Comparison of ENCODE assay signal across 8 cellular contexts in genomic region chr10:96651998-96652431, GRCh38.
A peak's percentile ranks its signal among the peaks of the same experiment; 100 is the strongest.
DNase-seq lines count a peak whose midpoint lies in the region; ATAC-seq and TF ChIP-seq lines count a peak whose summit lies in the region.

No MANE protein-coding gene starts in this region.

- DNase-seq in T-helper 2 cell treated with Interferon-gamma antibody and Interleukin-4, amounts not matched to agents 5 μg/mL and 100 μg/mL, for 36 hours (ENCODE audit: low spot score): peak; percentile 44
- peak; percentile 44 for DNase-seq in pons (ENCODE audit: low spot score)
- DNase-seq in inferior parietal cortex (ENCODE audit: extremely low spot score): no peak
- no peak for DNase-seq in SW 1271 (lab: John Stamatoyannopoulos, UW)
- no peak for DNase-seq in esophagus muscularis mucosa (ENCODE audit: extremely low spot score)
- no peak for DNase-seq in NCI-H1105 (lab: John Stamatoyannopoulos, UW)

- TF ChIP-seq POLR2A in esophagus muscularis mucosa (IDR thresholded peaks at IDR 0.05; ENCODE audit: low read depth): no peak

- H3K27me3 Mint-ChIP-seq in T-helper 2 cell treated with Interferon-gamma antibody and Interleukin-4, amounts not matched to agents 5 μg/mL and 100 μg/mL, for 36 hours (ENCODE audit: low read depth): no peaks in the 10 kb centered on the region

- no peaks in the 10 kb centered on the region for H3K9me3 ChIP-seq in esophagus muscularis mucosa

- H3K27ac Mint-ChIP-seq in T-helper 2 cell treated with Interferon-gamma antibody and Interleukin-4, amounts not matched to agents 5 μg/mL and 100 μg/mL, for 36 hours: peak overlapping the region; percentile 47

- ATAC-seq in GM19023 (IDR thresholded peaks at IDR 0.05; ENCODE audit: unreplicated experiment): peak; percentile 62
- peak; percentile 48 for ATAC-seq in HG03039 (IDR thresholded peaks at IDR 0.05; ENCODE audit: unreplicated experiment)

- H3K36me3 Mint-ChIP-seq in T-helper 2 cell treated with Interferon-gamma antibody and Interleukin-4, amounts not matched to agents 5 μg/mL and 100 μg/mL, for 36 hours (ENCODE audit: low read depth): peaks cover 12% of the 10 kb centered on the region

- no peaks in the 10 kb centered on the region for H3K27me3 ChIP-seq in esophagus muscularis mucosa

- intact Hi-C loops in esophagus muscularis mucosa (cut with DNase I): no loop called here

- WGBS in esophagus muscularis mucosa: 78% methylated on average over 8 of the region's 8 CpGs

- no peak overlapping the region for H3K4me3 ChIP-seq in esophagus muscularis mucosa

- no peaks in the 10 kb centered on the region for H3K4me1 ChIP-seq in esophagus muscularis mucosa

- H3K27ac ChIP-seq in esophagus muscularis mucosa (replicated peaks in 1 of 4): no peak overlapping the region

- peak overlapping the region; percentile 50 for H3K4me3 Mint-ChIP-seq in T-helper 2 cell treated with Interferon-gamma antibody and Interleukin-4, amounts not matched to agents 5 μg/mL and 100 μg/mL, for 36 hours

- H3K4me1 Mint-ChIP-seq in T-helper 2 cell treated with Interferon-gamma antibody and Interleukin-4, amounts not matched to agents 5 μg/mL and 100 μg/mL, for 36 hours (ENCODE audit: low read depth): peaks cover 34% of the 10 kb centered on the region

- no peak for TF ChIP-seq EP300 in esophagus muscularis mucosa (IDR thresholded peaks at IDR 0.05)

- H3K36me3 ChIP-seq in esophagus muscularis mucosa: no peaks in the 10 kb centered on the region

- peaks cover 4% of the 10 kb centered on the region for H3K9me3 Mint-ChIP-seq in T-helper 2 cell treated with Interferon-gamma antibody and Interleukin-4, amounts not matched to agents 5 μg/mL and 100 μg/mL, for 36 hours

- TF ChIP-seq CTCF in esophagus muscularis mucosa (IDR thresholded peaks at IDR 0.05): no peak

Comparison
In these comparisons a context has a peak if more than half of its experiments do, and no peak if none do; other contexts are left out.
1. DNase-seq: peak in T-helper 2 cell treated with Interferon-gamma antibody and Interleukin-4, amounts not matched to agents 5 μg/mL and 100 μg/mL, for 36 hours (single experiment) and pons (single experiment); none in inferior parietal cortex (single experiment), SW 1271 (0 of 2), esophagus muscularis mucosa (single experiment) and NCI-H1105 (single experiment).